Comparison of ENCODE assay signal across 8 cellular contexts in genomic region chr1:42456754-42457089, GRCh38. TPM values are rescaled to one million over a fixed set of nuclear protein-coding genes. Genes with fewer than 3 reads are reported as not detected.
DNase-seq lines count a peak whose midpoint lies in the region; ATAC-seq and TF ChIP-seq lines count a peak whose summit lies in the region.

No MANE protein-coding gene starts in this region.

- H3K4me3 ChIP-seq in duodenal mucosa (ENCODE audit: low read depth in 1 of 2, low read length in 2 of 2) = peak overlapping the region; percentile 88 to 91
- H3K4me3 ChIP-seq in lung = peak overlapping the region; percentile 83

- peak overlapping the region; percentile 80 for H3K27ac ChIP-seq in duodenal mucosa (ENCODE audit: low read depth, low read length)
- peak overlapping the region; percentile 94 to 95 for H3K27ac ChIP-seq in lung (ENCODE audit: low read depth in 1 of 2, low read length in 1 of 2)

- no peaks in the 10 kb centered on the region for H3K27me3 ChIP-seq in duodenal mucosa (ENCODE audit: control insufficient read depth in 1 of 2, insufficient read depth in 2 of 2, low read length in 2 of 2)
- no peaks in the 10 kb centered on the region for H3K27me3 ChIP-seq in lung (ENCODE audit: control insufficient read depth, insufficient read depth)

- no peak for TF ChIP-seq CTCF in lung (IDR thresholded peaks at IDR 0.05; ENCODE audit: control extremely low read depth, extremely low read depth)

- H3K36me3 ChIP-seq in duodenal mucosa (ENCODE audit: control insufficient read depth in 1 of 2, insufficient read depth in 2 of 2, low read length in 2 of 2) (peaks cover 6 to 17% of the 10 kb centered on the region in 2 donors), lung (ENCODE audit: control insufficient read depth in 2 of 2, insufficient read depth in 2 of 2, low read length in 2 of 2) (peaks cover 2 to 4% of the 10 kb centered on the region in 2 donors)

- DNase-seq in NCI-H524 (lab: John Stamatoyannopoulos, UW) (peak; percentile 4 to 37), NCI-H524 treated with DMSO at 0.1 percent for 48 hours (lab: John Stamatoyannopoulos, UW) (no peak), NCI-H1105 treated with DMSO at 0.1 percent for 48 hours (lab: John Stamatoyannopoulos, UW) (peak; percentile 65), lung (ENCODE audit: low spot score) (peak; percentile 54)
- peak; percentile 46 for DNase-seq in stimulated activated CD8-positive, alpha-beta memory T cell treated with anti-CD3 and anti-CD28 coated beads, Interleukin-12 subunit alpha, Interleukin-12 subunit beta, amount 100 ng/mL, for 4 hours (ENCODE audit: low read depth)

- H3K9ac ChIP-seq in duodenal mucosa (ENCODE audit: low read depth in 1 of 2, low read length in 2 of 2) = peak overlapping the region; percentile 68 to 99

- ATAC-seq in HG02678 (IDR thresholded peaks at IDR 0.05; ENCODE audit: unreplicated experiment) (peak; percentile 55), lung (ENCODE audit: insufficient read depth, low FRiP score) (peak; percentile 86)
- peak; percentile 60 to 62 for ATAC-seq in activated CD4-positive, CD25-positive, alpha-beta regulatory T cell treated with anti-CD3 and anti-CD28 coated beads, Interleukin-2, amount 50 U/mL, for 24 hours

- H3K4me1 ChIP-seq in duodenal mucosa (ENCODE audit: control insufficient read depth in 1 of 2, insufficient read depth in 2 of 2, low read length in 2 of 2) (peaks cover 18 to 20% of the 10 kb centered on the region in 2 donors), lung (ENCODE audit: control insufficient read depth in 2 of 2, insufficient read depth in 2 of 2, low read length in 2 of 2) (peaks cover 0 to 6% of the 10 kb centered on the region in 2 donors)

- WGBS in lung, 2 donors = 1% methylated on average over 23 of the region's 23 CpGs

- no peaks in the 10 kb centered on the region for H3K9me3 ChIP-seq in duodenal mucosa (ENCODE audit: control insufficient read depth in 1 of 2, low read length in 2 of 2)
- H3K9me3 ChIP-seq in lung (ENCODE audit: control insufficient read depth in 2 of 2, insufficient read depth in 1 of 2, low read length in 1 of 2) = no peaks in the 10 kb centered on the region

RNA-seq across cellular contexts. Expression of gene PPCS, which starts 0.4 kb away (rescaled TPM):
- 10 to 100 TPM; 33.0 to 63.5 TPM for total RNA-seq in lung
- polyA plus RNA-seq in lung = 100 to 1,000 TPM in 1 of 2 donors, 10 to 100 TPM in 1; 60.4 to 103 TPM

RNA-seq across cellular contexts. Expression of gene ZMYND12, which starts 0.9 kb away (rescaled TPM):
- 1 to 10 TPM; 6.6 to 9.1 TPM for total RNA-seq in lung
- 1 to 10 TPM; 3.9 to 5.4 TPM for polyA plus RNA-seq in lung

RNA-seq across cellular contexts. Expression of gene CCDC30, which starts 6.4 kb away (rescaled TPM):
- total RNA-seq in lung = 10 to 100 TPM; 13.5 to 21.4 TPM
- polyA plus RNA-seq in lung = 1 to 10 TPM; 1.5 to 5.0 TPM
